In the genomic region with DNA sequence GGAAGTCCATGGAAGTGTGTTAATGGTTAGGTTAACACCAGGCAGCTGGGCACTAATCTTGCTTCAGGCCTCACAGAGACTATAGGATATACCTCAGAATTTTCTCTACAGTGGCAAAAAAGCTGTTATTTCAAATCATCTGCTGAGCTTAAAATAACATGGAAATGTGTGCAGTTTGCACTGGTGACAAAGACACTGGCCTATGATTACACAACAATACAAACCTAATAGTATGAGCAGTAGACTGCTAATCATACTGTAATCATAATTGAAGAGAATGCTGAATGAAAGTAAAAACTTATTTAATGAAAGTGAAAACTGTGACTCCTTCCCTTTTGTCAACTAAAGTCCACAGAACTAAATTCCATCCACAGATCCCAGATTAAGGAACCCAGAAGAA, we compare ENCODE assay signal across 20 cellular contexts.
"Had no signal": no experiment of that assay in that cellular context is flagged by ENCODE, and none has a peak within 500 bp of the region (broad histone marks: within the 10 kb centered on the region; RNA-seq: fewer than 3 reads in every experiment).

No MANE protein-coding gene starts in this region.

- ATAC-seq: activated CD8-positive, alpha-beta memory T cell treated with anti-CD3 and anti-CD28 coated beads, Interleukin-2, amount 10 ng/mL, durations not matched to agents 7 days and 5 days; activated naive CD8-positive, alpha-beta T cell treated with anti-CD3 and anti-CD28 coated beads, Interleukin-2, amount 50 U/mL, for 24 hours; esophagus mucosa; left colon; lower lobe of right lung; psoas muscle; right lobe of liver had no signal

- H3K4me1 ChIP-seq: ascending aorta, psoas muscle, right lobe of liver, testis had no signal

- DNase-seq: activated CD4-positive, alpha-beta T cell treated with anti-CD3 and anti-CD28 coated beads, Interleukin-2, amount 50 U/mL, for 4 hours; activated CD8-positive, alpha-beta memory T cell treated with anti-CD3 and anti-CD28 coated beads, Interleukin-2, amount 10 ng/mL, durations not matched to agents 7 days and 5 days; activated gamma-delta T cell treated with Interleukin-2 at 50 U/mL for 16 hours; activated naive CD8-positive, alpha-beta T cell treated with anti-CD3 and anti-CD28 coated beads, Interleukin-2, amount 50 U/mL, for 24 hours; activated T-cell treated with anti-CD3 and anti-CD28 coated beads, Interleukin-2, amount 50 U/mL, for 24 hours; left colon; lower lobe of right lung; occipital lobe; psoas muscle; right lobe of liver; spleen; stomach; testis; upper lobe of left lung had no signal

- H3K4me3 Mint-ChIP-seq: activated CD8-positive, alpha-beta memory T cell treated with anti-CD3 and anti-CD28 coated beads, Interleukin-2, amount 10 ng/mL, durations not matched to agents 7 days and 5 days; activated naive CD8-positive, alpha-beta T cell treated with anti-CD3 and anti-CD28 coated beads, Interleukin-2, amount 50 U/mL, for 24 hours; activated T-cell treated with anti-CD3 and anti-CD28 coated beads, Interleukin-2, amount 50 U/mL, for 24 hours; nephron had no signal

- H3K27me3 ChIP-seq: ascending aorta, right lobe of liver, spleen, stomach, testis, upper lobe of left lung had no signal

- FAIRE-seq: bronchial epithelial cell, endometrium, islet of Langerhans had no signal

- H3K9me3 ChIP-seq: lower lobe of right lung, right lobe of liver, testis, upper lobe of left lung had no signal

- H3K9me3 Mint-ChIP-seq: nephron had no signal

- H3K27ac ChIP-seq: ascending aorta, lower lobe of right lung, psoas muscle, right lobe of liver, spleen, stomach, testis, upper lobe of left lung had no signal

- H3K4me3 ChIP-seq: ascending aorta, lower lobe of right lung, psoas muscle, right lobe of liver, spleen, stomach, testis, upper lobe of left lung had no signal

- H3K27me3 Mint-ChIP-seq: activated CD8-positive, alpha-beta memory T cell treated with anti-CD3 and anti-CD28 coated beads, Interleukin-2, amount 10 ng/mL, durations not matched to agents 7 days and 5 days; activated naive CD8-positive, alpha-beta T cell treated with anti-CD3 and anti-CD28 coated beads, Interleukin-2, amount 50 U/mL, for 24 hours; activated T-cell treated with anti-CD3 and anti-CD28 coated beads, Interleukin-2, amount 50 U/mL, for 24 hours had no signal

- H3K36me3 ChIP-seq: ascending aorta, lower lobe of right lung, right lobe of liver, spleen, stomach, upper lobe of left lung had no signal

- H3K27ac Mint-ChIP-seq: activated CD8-positive, alpha-beta memory T cell treated with anti-CD3 and anti-CD28 coated beads, Interleukin-2, amount 10 ng/mL, durations not matched to agents 7 days and 5 days; activated naive CD8-positive, alpha-beta T cell treated with anti-CD3 and anti-CD28 coated beads, Interleukin-2, amount 50 U/mL, for 24 hours; activated T-cell treated with anti-CD3 and anti-CD28 coated beads, Interleukin-2, amount 50 U/mL, for 24 hours; nephron had no signal
